15 cellular contexts compared by ENCODE assay signal in genomic region chr14:105324080-105324778, GRCh38. TPM values are rescaled to one million over a fixed set of nuclear protein-coding genes. Genes with fewer than 3 reads are reported as not detected.
DNase-seq lines count a peak whose midpoint lies in the region; ATAC-seq and TF ChIP-seq lines count a peak whose summit lies in the region.
"Had no signal": no experiment of that assay in that cellular context is flagged by ENCODE, and none has a peak within 500 bp of the region (broad histone marks: within the 10 kb centered on the region; RNA-seq: fewer than 3 reads in every experiment).

No MANE protein-coding gene starts in this region.

- no peaks in the 10 kb centered on the region for H3K27me3 Mint-ChIP-seq in stimulated activated naive B cell treated with anti-CD40 and anti-IgM and Interleukin-4, amounts not matched to agents 10 μg/mL and 1 μg/mL and 100 μg/mL, for 72 hours
- H3K27me3 Mint-ChIP-seq: activated T-cell treated with anti-CD3 and anti-CD28 coated beads, Interleukin-2, amount 50 U/mL, for 24 hours; CD4-positive, CD25-positive, alpha-beta regulatory T cell had no signal

- no peaks in the 10 kb centered on the region for H3K36me3 ChIP-seq in KMS-11 (ENCODE audit: insufficient read depth)

- TF ChIP-seq CTCF in KMS-11 (conservative IDR thresholded peaks at IDR 0.05; ENCODE audit: low read depth, low read length): no peak

- intact Hi-C loops in left cardiac atrium (cut with DNase I): no loop called here
- intact Hi-C loops in sciatic nerve (cut with DNase I): no loop called here

- no peak overlapping the region for H3K9ac ChIP-seq in KMS-11

- peaks cover 9% of the 10 kb centered on the region in 2 donors for H3K4me1 Mint-ChIP-seq in stimulated activated naive B cell treated with anti-CD40 and anti-IgM and Interleukin-4, amounts not matched to agents 10 μg/mL and 1 μg/mL and 100 μg/mL, for 72 hours

- H3K79me2 ChIP-seq in KMS-11 (ENCODE audit: insufficient read depth, low read depth): no peaks in the 10 kb centered on the region

- H3K36me3 Mint-ChIP-seq in stimulated activated naive B cell treated with anti-CD40 and anti-IgM and Interleukin-4, amounts not matched to agents 10 μg/mL and 1 μg/mL and 100 μg/mL, for 72 hours: peaks cover 11 to 12% of the 10 kb centered on the region in 2 donors

- no peaks in the 10 kb centered on the region for H3K9me3 Mint-ChIP-seq in stimulated activated naive B cell treated with anti-CD40 and anti-IgM and Interleukin-4, amounts not matched to agents 10 μg/mL and 1 μg/mL and 100 μg/mL, for 72 hours
- H3K9me3 Mint-ChIP-seq: activated T-cell treated with anti-CD3 and anti-CD28 coated beads, Interleukin-2, amount 50 U/mL, for 24 hours; CD4-positive, CD25-positive, alpha-beta regulatory T cell; immature natural killer cell had no signal

- peaks cover 7% of the 10 kb centered on the region for H3K4me1 ChIP-seq in KMS-11 (ENCODE audit: low read depth, poor library complexity, severe bottlenecking)

- peak; percentile 80 to 88 for ATAC-seq in left cardiac atrium
- peak; percentile 32 for ATAC-seq in sciatic nerve
- ATAC-seq in stimulated activated naive B cell treated with anti-CD40 and anti-IgM and Interleukin-4, amounts not matched to agents 10 μg/mL and 1 μg/mL and 100 μg/mL, for 72 hours (replicated peaks): no peak
- ATAC-seq in HG03521 (IDR thresholded peaks at IDR 0.05; ENCODE audit: unreplicated experiment): no peak

- H3K27ac Mint-ChIP-seq in stimulated activated naive B cell treated with anti-CD40 and anti-IgM and Interleukin-4, amounts not matched to agents 10 μg/mL and 1 μg/mL and 100 μg/mL, for 72 hours: no peak overlapping the region
- H3K27ac Mint-ChIP-seq: activated T-cell treated with anti-CD3 and anti-CD28 coated beads, Interleukin-2, amount 50 U/mL, for 24 hours; immature natural killer cell had no signal

- H3K27ac ChIP-seq in KMS-11 (no peak overlapping the region), angular gyrus (ENCODE audit: low read depth, low read length) (peak overlapping the region; percentile 46)
- H3K27ac ChIP-seq: HL-60 had no signal

- H3K4me2 ChIP-seq in KMS-11: peak overlapping the region; percentile 36; the same call in 1 of the 2 replicates

- no peaks in the 10 kb centered on the region for H4K20me1 ChIP-seq in KMS-11 (ENCODE audit: insufficient read depth)

- H3K4me3 ChIP-seq in KMS-11 (IDR thresholded peaks at IDR 0.05; ENCODE audit: insufficient read depth, low read depth, low read length): no peak overlapping the region

- H3K4me3 Mint-ChIP-seq in stimulated activated naive B cell treated with anti-CD40 and anti-IgM and Interleukin-4, amounts not matched to agents 10 μg/mL and 1 μg/mL and 100 μg/mL, for 72 hours: no peak overlapping the region
- H3K4me3 Mint-ChIP-seq: activated T-cell treated with anti-CD3 and anti-CD28 coated beads, Interleukin-2, amount 50 U/mL, for 24 hours; immature natural killer cell had no signal

- H2AFZ ChIP-seq in KMS-11 (ENCODE audit: low read depth): no peak overlapping the region

- DNase-seq in left cardiac atrium (peak; percentile 51), sciatic nerve (ENCODE audit: low spot score) (no peak), RKO (ENCODE audit: low spot score) (no peak), NCI-H774 (lab: John Stamatoyannopoulos, UW) (no peak)
- DNase-seq in stimulated activated naive B cell treated with anti-CD40 and anti-IgM and Interleukin-4, amounts not matched to agents 10 μg/mL and 1 μg/mL and 100 μg/mL, for 72 hours: no peak
- DNase-seq: activated T-cell treated with anti-CD3 and anti-CD28 coated beads, Interleukin-2, amount 50 U/mL, for 24 hours; CD4-positive, CD25-positive, alpha-beta regulatory T cell; immature natural killer cell; NCI-H2171; retina; T-helper 1 cell had no signal

- H3K27me3 ChIP-seq in KMS-11 (ENCODE audit: insufficient read depth, low read depth): no peaks in the 10 kb centered on the region

RNA-seq across cellular contexts. Expression of gene PACS2, which starts 9.7 kb away (rescaled TPM):
- total RNA-seq in left cardiac atrium (10 to 100 TPM; 53.4 to 55.8 TPM), sciatic nerve (152 TPM)

RNA-seq across cellular contexts. Expression of gene BRF1, which starts 23.4 kb away (rescaled TPM):
- total RNA-seq in left cardiac atrium (10 to 100 TPM; 18.8 to 20.0 TPM), sciatic nerve (48.4 TPM)

Comparison
In these comparisons a context has a peak if more than half of its experiments do, and no peak if none do; other contexts are left out.
1. ATAC-seq: peak in left cardiac atrium (2 of 2) and sciatic nerve (single experiment); none in stimulated activated naive B cell treated with anti-CD40 and anti-IgM and Interleukin-4, amounts not matched to agents 10 μg/mL and 1 μg/mL and 100 μg/mL, for 72 hours (0 of 2) and HG03521 (single experiment).